12 cellular contexts compared by ENCODE assay signal in the genomic region with DNA sequence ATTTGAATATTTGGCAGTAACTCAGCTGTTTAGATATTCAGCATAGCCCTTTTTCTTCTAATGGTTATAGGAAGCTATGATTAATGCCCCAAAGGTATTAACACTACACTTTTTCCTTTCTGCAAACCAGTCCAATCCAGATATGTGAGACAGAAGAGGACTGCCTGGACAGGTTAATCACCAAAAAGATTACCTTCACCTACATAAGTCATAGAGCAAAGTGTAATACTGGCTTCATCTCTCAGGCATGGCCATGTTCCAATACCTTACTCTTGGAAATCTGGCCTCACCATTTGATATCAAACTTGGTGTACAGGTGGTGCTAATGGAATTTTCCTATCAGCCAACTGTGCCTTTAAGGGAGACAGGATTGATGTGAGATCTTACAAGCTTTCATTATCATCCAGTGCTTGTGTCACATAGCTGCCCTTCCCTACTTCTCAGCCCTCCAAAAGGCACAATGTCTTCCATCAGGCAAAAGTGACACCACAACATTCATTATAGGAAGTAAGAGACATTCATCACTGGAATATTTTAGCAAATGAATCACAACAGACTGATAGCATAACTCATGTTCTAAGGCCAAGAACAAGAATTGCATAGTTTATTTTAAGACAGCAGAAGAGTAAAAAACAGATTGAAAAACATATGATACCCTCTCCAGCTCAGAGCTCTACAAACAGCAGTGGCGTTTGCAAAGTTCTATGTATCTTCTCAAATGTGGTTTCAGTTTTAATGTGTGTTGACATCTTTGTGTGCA.
DNase-seq lines count a peak whose midpoint lies in the region; ATAC-seq and TF ChIP-seq lines count a peak whose summit lies in the region.
"Had no signal": no experiment of that assay in that cellular context is flagged by ENCODE, and none has a peak within 500 bp of the region (broad histone marks: within the 10 kb centered on the region; RNA-seq: fewer than 3 reads in every experiment).

No MANE protein-coding gene starts in this region.

- POLR2A ChIA-PET in MCF 10A (lab: Yijun Ruan, JAX): interaction anchor here (0.7 to 1.1 kb wide), 5 partner anchors 12 to 599 kb away, joined by 3 to 9 read pairs (median 3); no protein-coding TSS in a partner anchor

- H3K4me1 ChIP-seq in breast epithelium (no peaks in the 10 kb centered on the region), thoracic aorta (ENCODE audit: control insufficient read depth in 1 of 2, low read depth in 2 of 2) (peaks cover 0 to 12% of the 10 kb centered on the region in 2 donors), vagina (peaks cover 17% of the 10 kb centered on the region)
- H3K4me1 ChIP-seq: tibial nerve had no signal

- H3K9me3 Mint-ChIP-seq in MCF 10A (ENCODE audit: unreplicated experiment): no peaks in the 10 kb centered on the region

- H3K4me3 ChIP-seq in breast epithelium (no peak overlapping the region), thoracic aorta (peak overlapping the region; percentile 29), vagina (no peak overlapping the region)
- H3K4me3 ChIP-seq: tibial nerve had no signal

- H3K36me3 ChIP-seq in breast epithelium (no peaks in the 10 kb centered on the region), thoracic aorta (no peaks in the 10 kb centered on the region), vagina (no peaks in the 10 kb centered on the region)
- H3K36me3 ChIP-seq: tibial nerve had no signal

- BruUV-seq in MCF 10A (replicated peaks; lab: Mats Ljungman, UMichigan): no TSS peak

- H3K27me3 ChIP-seq in breast epithelium (no peaks in the 10 kb centered on the region), thoracic aorta (replicated peaks; ENCODE audit: insufficient read depth) (no peaks in the 10 kb centered on the region), vagina (no peaks in the 10 kb centered on the region)
- H3K27me3 ChIP-seq: tibial nerve had no signal

- no peak for TF ChIP-seq POLR2A in breast epithelium (IDR thresholded peaks at IDR 0.05)
- TF ChIP-seq POLR2A in vagina (IDR thresholded peaks at IDR 0.05): no peak

- intact Hi-C loops in MCF 10A (cut with micrococcal nuclease) (no loop called here), breast epithelium (cut with DNase I; ENCODE audit: low total_unique reads) (no loop called here), vagina (cut with DNase I) (no loop called here)

- H3K9me3 ChIP-seq in breast epithelium (no peaks in the 10 kb centered on the region), thoracic aorta (no peaks in the 10 kb centered on the region), vagina (no peaks in the 10 kb centered on the region)
- H3K9me3 ChIP-seq: tibial nerve had no signal

- DNase-seq in MCF 10A (ENCODE audit: unreplicated experiment): peak; percentile 46
- DNase-seq in breast epithelium (ENCODE audit: low spot score in 2 of 2): no peak
- peak; percentile 30 for DNase-seq in fibroblast of peridontal ligament (ENCODE audit: extremely low read depth)
- no peak for DNase-seq in thoracic aorta (ENCODE audit: low spot score)
- DNase-seq in vagina (ENCODE audit: extremely low spot score in 2 of 2): no peak
- DNase-seq in GM19240 (ENCODE audit: insufficient read length, low spot score): no peak
- DNase-seq in activated CD4-positive, alpha-beta T cell treated with anti-CD3 and anti-CD28 coated beads for 1 hour: no peak
- DNase-seq: NCI-H2081 had no signal

- CTCF ChIA-PET in MCF 10A (lab: Yijun Ruan, JAX): interaction anchor here (0.6 to 1.3 kb wide), 4 partner anchors 10 to 135 kb away, joined by 3 to 4 read pairs (median 4); no protein-coding TSS in a partner anchor

- no peak for TF ChIP-seq CTCF in MCF 10A (IDR thresholded peaks at IDR 0.05; ENCODE audit: unreplicated experiment)
- no peak for TF ChIP-seq CTCF in breast epithelium (IDR thresholded peaks at IDR 0.05)
- TF ChIP-seq CTCF in thoracic aorta (IDR thresholded peaks at IDR 0.05): no peak
- no peak for TF ChIP-seq CTCF in vagina (IDR thresholded peaks at IDR 0.05)

- ATAC-seq in SK-N-SH treated with all-trans-retinoic acid at 6 μM for 48 hours: peak; percentile 72
- no peak for ATAC-seq in thoracic aorta (ENCODE audit: insufficient number of reproducible peaks, low FRiP score, low read depth)

- no peak overlapping the region for H3K27ac Mint-ChIP-seq in MCF 10A (ENCODE audit: low read depth, unreplicated experiment)

- H3K27ac ChIP-seq in breast epithelium: no peak overlapping the region
- H3K27ac ChIP-seq in thoracic aorta: no peak overlapping the region
- H3K27ac ChIP-seq in vagina: no peak overlapping the region
- H3K27ac ChIP-seq: HL-60, tibial nerve had no signal

- H3K27me3 Mint-ChIP-seq in MCF 10A (ENCODE audit: insufficient read depth, unreplicated experiment): no peaks in the 10 kb centered on the region
- H3K27me3 Mint-ChIP-seq: brain had no signal

- no peaks in the 10 kb centered on the region for H3K36me3 Mint-ChIP-seq in MCF 10A (ENCODE audit: insufficient read depth, unreplicated experiment)
- H3K36me3 Mint-ChIP-seq: brain had no signal

- H3K4me1 Mint-ChIP-seq in MCF 10A (ENCODE audit: insufficient read depth, unreplicated experiment): no peaks in the 10 kb centered on the region

- H3K4me3 Mint-ChIP-seq in MCF 10A (ENCODE audit: unreplicated experiment): no peak overlapping the region
- H3K4me3 Mint-ChIP-seq: brain had no signal

TF ChIP-seq in SK-N-SH treated with all-trans-retinoic acid at 6 μM for 48 hours, 23 proteins besides CTCF, POLR2A, EP300 and RAD21:
- peak; percentile 38; the same call in 1 of the 2 replicates for TF ChIP-seq TOX (CRISPR knock-in tag; IDR thresholded peaks at IDR 0.05; ENCODE audit: borderline replicate concordance)
- no peak for TF ChIP-seq ZFP3 (CRISPR knock-in tag; IDR thresholded peaks at IDR 0.05)

Comparison
In these comparisons a context has a peak if more than half of its experiments do, and no peak if none do; other contexts are left out.
1. DNase-seq: peak in MCF 10A (single experiment) and fibroblast of peridontal ligament (single experiment); none in breast epithelium (0 of 2), thoracic aorta (single experiment), vagina (0 of 2), GM19240 (single experiment) and activated CD4-positive, alpha-beta T cell treated with anti-CD3 and anti-CD28 coated beads for 1 hour (single experiment).